Comparison of ENCODE assay signal across 1 cellular context in the genomic region with DNA sequence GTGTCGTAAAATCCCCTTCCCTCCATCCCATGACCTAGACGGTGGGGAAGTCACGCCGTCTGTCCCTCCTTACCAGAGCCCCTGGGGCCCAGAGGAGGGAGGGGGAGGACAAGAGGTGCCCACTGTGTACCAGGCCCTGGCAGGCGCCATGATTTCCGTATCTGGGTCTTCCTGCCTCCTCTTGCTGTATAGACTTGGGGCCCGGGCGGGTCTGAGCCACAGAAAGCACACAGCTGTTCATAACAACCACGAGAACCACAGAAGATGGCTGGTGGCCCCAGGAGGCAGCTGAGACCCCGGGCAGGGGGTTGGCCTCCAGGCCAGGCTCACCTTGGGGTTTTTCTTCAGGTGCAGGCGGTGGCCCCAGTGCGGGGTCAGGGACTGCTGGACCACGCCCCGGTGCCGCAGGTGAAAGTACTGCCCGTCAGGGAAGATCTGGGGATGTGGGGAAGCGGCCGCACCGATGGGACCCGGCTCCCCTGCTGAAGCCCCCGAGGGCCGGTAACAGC.
A peak's percentile ranks its signal among the peaks of the same experiment; 100 is the strongest.
TF ChIP-seq lines count a peak whose summit lies in the region.

No MANE protein-coding gene starts in this region.

TF ChIP-seq in HepG2, 621 proteins besides CTCF, POLR2A, EP300 and RAD21:
- TF ChIP-seq PRMT3 (CRISPR knock-in tag; IDR thresholded peaks at IDR 0.05; ENCODE audit: borderline replicate concordance, low read depth): 0 out of 2 replicates have a peak, but pooled peaks have one; percentile 36
- TF ChIP-seq, protein P1, sequence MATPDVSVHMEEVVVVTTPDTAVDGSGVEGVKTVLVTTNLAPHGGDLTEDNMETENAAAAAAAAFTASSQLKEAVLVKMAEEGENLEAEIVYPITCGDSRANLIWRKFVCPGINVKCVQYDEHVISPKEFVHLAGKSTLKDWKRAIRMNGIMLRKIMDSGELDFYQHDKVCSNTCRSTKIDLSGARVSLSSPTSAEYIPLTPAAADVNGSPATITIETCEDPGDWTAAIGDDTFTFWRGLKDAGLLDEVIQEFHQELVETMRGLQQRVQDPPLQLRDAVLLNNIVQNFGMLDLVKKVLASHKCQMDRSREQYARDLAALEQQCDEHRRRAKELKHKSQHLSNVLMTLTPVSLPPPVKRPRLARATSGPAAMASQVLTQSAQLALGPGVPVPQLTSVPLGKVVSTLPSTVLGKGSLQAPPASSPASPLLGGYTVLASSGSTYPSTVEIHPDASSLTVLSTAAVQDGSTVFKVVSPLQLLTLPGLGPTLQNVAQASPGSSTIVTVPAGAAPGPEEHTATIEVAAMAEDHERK (CRISPR knock-in tag; IDR thresholded peaks at IDR 0.05; ENCODE audit: low read depth): no peak
- TF ChIP-seq MZF1 (CRISPR knock-in tag; IDR thresholded peaks at IDR 0.05; ENCODE audit: borderline replicate concordance): no peak
- TF ChIP-seq EED (CRISPR knock-in tag; IDR thresholded peaks at IDR 0.05): 0 out of 2 replicates have a peak, but pooled peaks have one; percentile 11
- TF ChIP-seq, protein P2, sequence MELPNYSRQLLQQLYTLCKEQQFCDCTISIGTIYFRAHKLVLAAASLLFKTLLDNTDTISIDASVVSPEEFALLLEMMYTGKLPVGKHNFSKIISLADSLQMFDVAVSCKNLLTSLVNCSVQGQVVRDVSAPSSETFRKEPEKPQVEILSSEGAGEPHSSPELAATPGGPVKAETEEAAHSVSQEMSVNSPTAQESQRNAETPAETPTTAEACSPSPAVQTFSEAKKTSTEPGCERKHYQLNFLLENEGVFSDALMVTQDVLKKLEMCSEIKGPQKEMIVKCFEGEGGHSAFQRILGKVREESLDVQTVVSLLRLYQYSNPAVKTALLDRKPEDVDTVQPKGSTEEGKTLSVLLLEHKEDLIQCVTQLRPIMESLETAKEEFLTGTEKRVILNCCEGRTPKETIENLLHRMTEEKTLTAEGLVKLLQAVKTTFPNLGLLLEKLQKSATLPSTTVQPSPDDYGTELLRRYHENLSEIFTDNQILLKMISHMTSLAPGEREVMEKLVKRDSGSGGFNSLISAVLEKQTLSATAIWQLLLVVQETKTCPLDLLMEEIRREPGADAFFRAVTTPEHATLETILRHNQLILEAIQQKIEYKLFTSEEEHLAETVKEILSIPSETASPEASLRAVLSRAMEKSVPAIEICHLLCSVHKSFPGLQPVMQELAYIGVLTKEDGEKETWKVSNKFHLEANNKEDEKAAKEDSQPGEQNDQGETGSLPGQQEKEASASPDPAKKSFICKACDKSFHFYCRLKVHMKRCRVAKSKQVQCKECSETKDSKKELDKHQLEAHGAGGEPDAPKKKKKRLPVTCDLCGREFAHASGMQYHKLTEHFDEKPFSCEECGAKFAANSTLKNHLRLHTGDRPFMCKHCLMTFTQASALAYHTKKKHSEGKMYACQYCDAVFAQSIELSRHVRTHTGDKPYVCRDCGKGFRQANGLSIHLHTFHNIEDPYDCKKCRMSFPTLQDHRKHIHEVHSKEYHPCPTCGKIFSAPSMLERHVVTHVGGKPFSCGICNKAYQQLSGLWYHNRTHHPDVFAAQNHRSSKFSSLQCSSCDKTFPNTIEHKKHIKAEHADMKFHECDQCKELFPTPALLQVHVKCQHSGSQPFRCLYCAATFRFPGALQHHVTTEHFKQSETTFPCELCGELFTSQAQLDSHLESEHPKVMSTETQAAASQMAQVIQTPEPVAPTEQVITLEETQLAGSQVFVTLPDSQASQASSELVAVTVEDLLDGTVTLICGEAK (IDR thresholded peaks at IDR 0.05): no peak
- TF ChIP-seq, protein P2 (CRISPR knock-in tag; IDR thresholded peaks at IDR 0.05): 0 out of 2 replicates have a peak, but pooled peaks have one; percentile 20
- 0 out of 2 replicates have a peak, but pooled peaks have one; percentile 14 for TF ChIP-seq ZBTB38 (CRISPR knock-in tag; IDR thresholded peaks at IDR 0.05)
- TF ChIP-seq, protein P3, sequence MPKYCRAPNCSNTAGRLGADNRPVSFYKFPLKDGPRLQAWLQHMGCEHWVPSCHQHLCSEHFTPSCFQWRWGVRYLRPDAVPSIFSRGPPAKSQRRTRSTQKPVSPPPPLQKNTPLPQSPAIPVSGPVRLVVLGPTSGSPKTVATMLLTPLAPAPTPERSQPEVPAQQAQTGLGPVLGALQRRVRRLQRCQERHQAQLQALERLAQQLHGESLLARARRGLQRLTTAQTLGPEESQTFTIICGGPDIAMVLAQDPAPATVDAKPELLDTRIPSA (CRISPR knock-in tag; IDR thresholded peaks at IDR 0.05; ENCODE audit: borderline replicate concordance): 0 out of 2 replicates have a peak, but pooled peaks have one; percentile 14
